In the genomic region with DNA sequence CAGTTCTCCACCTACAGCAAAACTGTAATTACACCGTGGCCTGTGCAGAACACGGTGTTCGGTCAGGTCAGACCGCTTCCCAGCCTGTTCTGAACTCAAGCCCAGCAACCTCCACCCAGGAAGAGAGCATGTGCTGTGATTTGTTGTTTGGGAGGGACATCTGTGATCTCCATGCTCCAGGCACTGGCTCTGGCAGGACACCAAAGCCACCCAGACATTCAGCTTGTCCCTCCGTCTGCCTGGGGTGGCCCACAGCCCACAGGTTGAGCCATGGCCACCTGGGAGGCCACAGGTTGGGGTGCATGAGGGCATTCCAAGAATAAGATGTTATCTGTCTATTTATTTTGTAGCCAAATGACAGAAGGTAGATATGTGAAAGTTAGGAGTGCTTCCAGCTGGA, we compare ENCODE assay signal across 21 cellular contexts.
A peak's percentile ranks its signal among the peaks of the same experiment; 100 is the strongest.
DNase-seq lines count a peak whose midpoint lies in the region; ATAC-seq, FAIRE-seq and TF ChIP-seq lines count a peak whose summit lies in the region.
"Had no signal": no experiment of that assay in that cellular context is flagged by ENCODE, and none has a peak within 500 bp of the region (broad histone marks: within the 10 kb centered on the region; RNA-seq: fewer than 3 reads in every experiment).

No MANE protein-coding gene starts in this region.

- peak overlapping the region; percentile 1 for H3K23ac ChIP-seq in neuronal stem cell (ENCODE audit: low read depth, low read length, poor library complexity)

- no peak for ATAC-seq in HepG2

- H2AFZ ChIP-seq in neuronal stem cell (ENCODE audit: low read length) (no peak overlapping the region), HepG2 (ENCODE audit: low read length) (no peak overlapping the region)
- H2AFZ ChIP-seq: GM23248 had no signal

- no peaks in the 10 kb centered on the region for H3K79me1 ChIP-seq in neuronal stem cell (ENCODE audit: low read depth, low read length)

- TF ChIP-seq RAD21 in HepG2 (CRISPR knock-in tag; IDR thresholded peaks at IDR 0.05), result no peak

- H3K9ac ChIP-seq in neuronal stem cell (ENCODE audit: low read depth, low read length, poor library complexity) (no peak overlapping the region), HepG2 (ENCODE audit: insufficient read depth, low read depth, low read length) (no peak overlapping the region)
- H3K9ac ChIP-seq: BLaER1 treated with 17β-estradiol and CSF1 and Interleukin-3, amounts not matched to agents 10 nM and 100 nM; GM23248 had no signal

- no peaks in the 10 kb centered on the region for H4K20me1 ChIP-seq in HepG2 (ENCODE audit: insufficient read depth, low read length)
- H4K20me1 ChIP-seq: BLaER1 treated with 17β-estradiol and CSF1 and Interleukin-3, amounts not matched to agents 10 nM and 100 nM had no signal

- no TSS peak for BruUV-seq in HepG2 (replicated peaks; lab: Mats Ljungman, UMichigan)

- H3K27ac ChIP-seq in neuronal stem cell (replicated peaks; ENCODE audit: low read length), result no peak overlapping the region
- no peak overlapping the region for H3K27ac ChIP-seq in vagina
- H3K27ac ChIP-seq in HepG2 (ENCODE audit: extremely low read length, insufficient read depth, low read length), result no peak overlapping the region
- H3K27ac ChIP-seq in uterus, result no peak overlapping the region
- H3K27ac ChIP-seq: 22Rv1; BLaER1 treated with 17β-estradiol and CSF1 and Interleukin-3, amounts not matched to agents 10 nM and 100 nM; GM23248 had no signal

- H2BK5ac ChIP-seq in neuronal stem cell (ENCODE audit: low read length), result no peak overlapping the region

- no peaks in the 10 kb centered on the region for H3K79me2 ChIP-seq in HepG2 (ENCODE audit: insufficient read depth, low read length)

- H3K9me3 ChIP-seq in neuronal stem cell (replicated peaks in 1 of 2; ENCODE audit: control insufficient read depth in 2 of 2, insufficient read depth in 1 of 2, low read depth in 1 of 2, low read length in 2 of 2) (peaks cover 0 to 2% of the 10 kb centered on the region in 2 donors), vagina (no peaks in the 10 kb centered on the region), HepG2 (ENCODE audit: low read length) (peaks cover 91% of the 10 kb centered on the region), uterus (no peaks in the 10 kb centered on the region)
- H3K9me3 ChIP-seq: BE2C had no signal

- H3K14ac ChIP-seq in neuronal stem cell (ENCODE audit: low read length), result no peak overlapping the region

- TF ChIP-seq EP300 in HepG2 (IDR thresholded peaks at IDR 0.05; ENCODE audit: low read depth in 2 of 2, low read length in 2 of 2) (no peak), HepG2 (CRISPR knock-in tag; IDR thresholded peaks at IDR 0.05; ENCODE audit: borderline replicate concordance) (no peak)

- POLR2A ChIA-PET in HepG2 (lab: Yijun Ruan, JAX), result no interaction called here

- H4K8ac ChIP-seq in neuronal stem cell (ENCODE audit: low read depth, low read length), result no peak overlapping the region

- H3K27me3 ChIP-seq in neuronal stem cell (ENCODE audit: control insufficient read depth in 3 of 3, insufficient read depth in 3 of 3, low read depth in 1 of 3, low read length in 3 of 3) (no peaks in the 10 kb centered on the region), vagina (no peaks in the 10 kb centered on the region), HepG2 (ENCODE audit: control insufficient read depth in 1 of 2, insufficient read depth in 2 of 2, low read length in 2 of 2) (no peaks in the 10 kb centered on the region), uterus (no peaks in the 10 kb centered on the region)
- H3K27me3 ChIP-seq: BE2C; BLaER1 treated with 17β-estradiol and CSF1 and Interleukin-3, amounts not matched to agents 10 nM and 100 nM had no signal

- FAIRE-seq in HepG2 (lab: Jason Lieb, UNC), result no peak
- FAIRE-seq: A204.1, G401.6, GM12892, H1 had no signal

- TF ChIP-seq CTCF in vagina (IDR thresholded peaks at IDR 0.05) (no peak), HepG2 (CRISPR knock-in tag; IDR thresholded peaks at IDR 0.05) (no peak), uterus (IDR thresholded peaks at IDR 0.05) (no peak)

- no peaks in the 10 kb centered on the region for H3K4me1 ChIP-seq in neuronal stem cell (ENCODE audit: control insufficient read depth in 2 of 2, insufficient read depth in 1 of 2, low read depth in 1 of 2, low read length in 2 of 2)
- H3K4me1 ChIP-seq in vagina, result no peaks in the 10 kb centered on the region
- no peaks in the 10 kb centered on the region for H3K4me1 ChIP-seq in HepG2 (ENCODE audit: insufficient read depth, low read length)
- H3K4me1 ChIP-seq in uterus, result no peaks in the 10 kb centered on the region
- H3K4me1 ChIP-seq: BE2C; BLaER1 treated with 17β-estradiol and CSF1 and Interleukin-3, amounts not matched to agents 10 nM and 100 nM had no signal

- H3K4ac ChIP-seq in neuronal stem cell (ENCODE audit: low read length), result no peak overlapping the region

- H3K4me2 ChIP-seq in neuronal stem cell (ENCODE audit: insufficient read depth, low read length, poor library complexity, severe bottlenecking) (no peak overlapping the region), HepG2 (ENCODE audit: low read depth, low read length) (no peak overlapping the region)
- H3K4me2 ChIP-seq: BLaER1 treated with 17β-estradiol and CSF1 and Interleukin-3, amounts not matched to agents 10 nM and 100 nM had no signal

- H2BK120ac ChIP-seq in neuronal stem cell (ENCODE audit: low read depth, low read length), result no peak overlapping the region

- no CpG with 5 or more reads among the region's 5 CpGs for WGBS in neuronal stem cell (ENCODE audit: extremely low coverage in 2 of 2, insufficient read length in 2 of 2, insufficient replicate concordance in 1 of 2), 2 donors
- 67% methylated on average over 1 of the region's 5 CpGs for WGBS in HepG2 (ENCODE audit: low lambda C conversion rate)

- H3K4me3 ChIP-seq in neuronal stem cell (ENCODE audit: low read length in 2 of 2) (no peak overlapping the region), vagina (no peak overlapping the region), HepG2 (replicated peaks in 1 of 3; ENCODE audit: insufficient read depth in 1 of 3, low read depth in 2 of 3, low read length in 3 of 3) (no peak overlapping the region), uterus (no peak overlapping the region)
- H3K4me3 ChIP-seq: BLaER1 treated with 17β-estradiol and CSF1 and Interleukin-3, amounts not matched to agents 10 nM and 100 nM; GM23248 had no signal

- H3K36me3 ChIP-seq in neuronal stem cell (replicated peaks in 1 of 2; ENCODE audit: control insufficient read depth in 2 of 2, insufficient read depth in 2 of 2, low read length in 2 of 2) (no peaks in the 10 kb centered on the region), vagina (no peaks in the 10 kb centered on the region), HepG2 (replicated peaks in 1 of 2; ENCODE audit: control insufficient read depth in 1 of 2, insufficient read depth in 2 of 2, low read length in 2 of 2) (no peaks in the 10 kb centered on the region), uterus (no peaks in the 10 kb centered on the region)
- H3K36me3 ChIP-seq: BE2C; BLaER1 treated with 17β-estradiol and CSF1 and Interleukin-3, amounts not matched to agents 10 nM and 100 nM had no signal

- no peak overlapping the region for H4K91ac ChIP-seq in neuronal stem cell (ENCODE audit: low read depth, low read length, poor library complexity)

- DNase-seq in Ammon's horn (ENCODE audit: low spot score) (peak; percentile 12), cerebellar nuclear complex (lab: John Stamatoyannopoulos, UW) (peak; percentile 9 to 29), neuronal stem cell (ENCODE audit: low spot score) (no peak), vagina (ENCODE audit: extremely low spot score in 2 of 2) (peak; percentile 22 to 85), HepG2 (ENCODE audit: low spot score) (no peak), uterus (no peak)
- no peak for DNase-seq in activated effector memory CD4-positive, alpha-beta T cell treated with Interleukin-2 at 50 U/mL for 16 hours
- DNase-seq: BE2C; CD4-positive, alpha-beta T cell; CD8-positive, alpha-beta memory T cell; DMS53; DMS79 treated with DMSO at 0.1 percent for 48 hours; GM23248; H7; HCEC 1CT had no signal

- no peak overlapping the region for H3K18ac ChIP-seq in neuronal stem cell (ENCODE audit: low read length)

- no peak overlapping the region for H2AK5ac ChIP-seq in neuronal stem cell (ENCODE audit: low read depth, low read length)

- CTCF ChIA-PET in HepG2 (lab: Yijun Ruan, JAX; ENCODE audit: low intra/inter-chr PET ratio, low total read pairs), result no interaction called here

- in situ Hi-C loops in HepG2 (cut with HindIII; ENCODE audit: extremely low pct_ligation_motif_present, low pct_unique_long_range_greater_than_20kb), result no loop called here

- H2BK12ac ChIP-seq in neuronal stem cell (ENCODE audit: low read length), result no peak overlapping the region

- TF ChIP-seq POLR2A in vagina (IDR thresholded peaks at IDR 0.05) (no peak), HepG2 (IDR thresholded peaks at IDR 0.05; ENCODE audit: insufficient read depth in 1 of 2, low read depth in 2 of 2, low read length in 2 of 2) (no peak), uterus (IDR thresholded peaks at IDR 0.05) (no peak)

- no peak overlapping the region for H2BK15ac ChIP-seq in neuronal stem cell (ENCODE audit: low read length)

- intact Hi-C loops in vagina (cut with DNase I) (no loop called here), HepG2 (cut with micrococcal nuclease; ENCODE audit: unreplicated experiment) (no loop called here), uterus (cut with DNase I; ENCODE audit: low total_unique reads) (no loop called here)

Comparison
In these comparisons a context has a peak if more than half of its experiments do, and no peak if none do; other contexts are left out.
1. DNase-seq: peak in Ammon's horn (single experiment), cerebellar nuclear complex (2 of 2) and vagina (2 of 2); none in neuronal stem cell (single experiment), HepG2 (single experiment), uterus (0 of 2) and activated effector memory CD4-positive, alpha-beta T cell treated with Interleukin-2 at 50 U/mL for 16 hours (single experiment).